Comparison of ENCODE assay signal across 9 cellular contexts in genomic region chr11:62105611-62106245, GRCh38. TPM values are rescaled to one million over a fixed set of nuclear protein-coding genes. Genes with fewer than 3 reads are reported as not detected.
DNase-seq lines count a peak whose midpoint lies in the region; ATAC-seq lines count a peak whose summit lies in the region.
"Had no signal": no experiment of that assay in that cellular context is flagged by ENCODE, and none has a peak within 500 bp of the region (broad histone marks: within the 10 kb centered on the region; RNA-seq: fewer than 3 reads in every experiment).

No MANE protein-coding gene starts in this region.

- H3K9me3 Mint-ChIP-seq in activated naive CD8-positive, alpha-beta T cell treated with anti-CD3 and anti-CD28 coated beads for 36 hours = peaks cover 2% of the 10 kb centered on the region
- no peaks in the 10 kb centered on the region for H3K9me3 Mint-ChIP-seq in stimulated activated effector memory CD8-positive, alpha-beta T cell treated with anti-CD3 and anti-CD28 coated beads, Interleukin-12 subunit alpha, Interleukin-12 subunit beta, amount 100 ng/mL, for 72 hours

- no peaks in the 10 kb centered on the region for H3K27me3 Mint-ChIP-seq in activated naive CD8-positive, alpha-beta T cell treated with anti-CD3 and anti-CD28 coated beads for 36 hours

- ATAC-seq in stimulated activated effector memory CD8-positive, alpha-beta T cell treated with anti-CD3 and anti-CD28 coated beads, Interleukin-12 subunit alpha, Interleukin-12 subunit beta, amount 100 ng/mL, for 72 hours = peak; percentile 47
- no peak for ATAC-seq in esophagus mucosa

- H3K4me1 Mint-ChIP-seq in activated naive CD8-positive, alpha-beta T cell treated with anti-CD3 and anti-CD28 coated beads for 36 hours = peaks cover 14% of the 10 kb centered on the region
- peaks cover 8% of the 10 kb centered on the region for H3K4me1 Mint-ChIP-seq in stimulated activated effector memory CD8-positive, alpha-beta T cell treated with anti-CD3 and anti-CD28 coated beads, Interleukin-12 subunit alpha, Interleukin-12 subunit beta, amount 100 ng/mL, for 72 hours

- H3K36me3 Mint-ChIP-seq in activated naive CD8-positive, alpha-beta T cell treated with anti-CD3 and anti-CD28 coated beads for 36 hours = no peaks in the 10 kb centered on the region
- H3K36me3 Mint-ChIP-seq in stimulated activated effector memory CD8-positive, alpha-beta T cell treated with anti-CD3 and anti-CD28 coated beads, Interleukin-12 subunit alpha, Interleukin-12 subunit beta, amount 100 ng/mL, for 72 hours = no peaks in the 10 kb centered on the region

- DNase-seq in GM03348 (ENCODE audit: low spot score) = peak; percentile 35
- DNase-seq in activated naive CD8-positive, alpha-beta T cell treated with anti-CD3 and anti-CD28 coated beads for 36 hours = no peak
- peak; percentile 36 for DNase-seq in hepatic stellate cell (ENCODE audit: low spot score)
- DNase-seq in stimulated activated effector memory CD8-positive, alpha-beta T cell treated with anti-CD3 and anti-CD28 coated beads, Interleukin-12 subunit alpha, Interleukin-12 subunit beta, amount 100 ng/mL, for 72 hours (ENCODE audit: low spot score in 2 of 2) = no peak
- DNase-seq in NCI-H2196 treated with DMSO at 0.1 percent for 48 hours (lab: John Stamatoyannopoulos, UW; ENCODE audit: unreplicated experiment) = no peak
- DNase-seq in hippocampal formation (lab: John Stamatoyannopoulos, UW) = no peak
- no peak for DNase-seq in SHP77 treated with DMSO at 0.1 percent for 48 hours (lab: John Stamatoyannopoulos, UW)
- DNase-seq: activated gamma-delta T cell treated with Interleukin-2 at 50 U/mL for 16 hours had no signal

- H3K4me3 Mint-ChIP-seq in activated naive CD8-positive, alpha-beta T cell treated with anti-CD3 and anti-CD28 coated beads for 36 hours = peak overlapping the region; percentile 60
- peak overlapping the region; percentile 48 for H3K4me3 Mint-ChIP-seq in stimulated activated effector memory CD8-positive, alpha-beta T cell treated with anti-CD3 and anti-CD28 coated beads, Interleukin-12 subunit alpha, Interleukin-12 subunit beta, amount 100 ng/mL, for 72 hours

- peak overlapping the region; percentile 83 for H3K27ac Mint-ChIP-seq in activated naive CD8-positive, alpha-beta T cell treated with anti-CD3 and anti-CD28 coated beads for 36 hours
- H3K27ac Mint-ChIP-seq in stimulated activated effector memory CD8-positive, alpha-beta T cell treated with anti-CD3 and anti-CD28 coated beads, Interleukin-12 subunit alpha, Interleukin-12 subunit beta, amount 100 ng/mL, for 72 hours = peak overlapping the region; percentile 77

RNA-seq across cellular contexts. Expression of gene INCENP, which starts 18.1 kb away (rescaled TPM):
- 100 to 1,000 TPM; 105 to 107 TPM for total RNA-seq in activated naive CD8-positive, alpha-beta T cell treated with anti-CD3 and anti-CD28 coated beads for 36 hours
- 52.8 TPM for total RNA-seq in esophagus mucosa

Comparison
In these comparisons a context has a peak if more than half of its experiments do, and no peak if none do; other contexts are left out.
1. DNase-seq: peak in GM03348 (single experiment) and hepatic stellate cell (single experiment); none in activated naive CD8-positive, alpha-beta T cell treated with anti-CD3 and anti-CD28 coated beads for 36 hours (single experiment), stimulated activated effector memory CD8-positive, alpha-beta T cell treated with anti-CD3 and anti-CD28 coated beads, Interleukin-12 subunit alpha, Interleukin-12 subunit beta, amount 100 ng/mL, for 72 hours (0 of 2), NCI-H2196 treated with DMSO at 0.1 percent for 48 hours (single experiment), hippocampal formation (0 of 2) and SHP77 treated with DMSO at 0.1 percent for 48 hours (single experiment).